ENCODE assay signal across 1 cellular context in genomic region chr7:100570954-100571828, GRCh38.
TF ChIP-seq lines count a peak whose summit lies in the region.

No MANE protein-coding gene starts in this region.

TF ChIP-seq in HepG2, 621 proteins besides CTCF, POLR2A, EP300 and RAD21 (continued from another document and continues in another):
- TF ChIP-seq ZNF10 (CRISPR knock-in tag; IDR thresholded peaks at IDR 0.05; ENCODE audit: borderline replicate concordance, low read depth) (no peak), HBP1 (CRISPR knock-in tag; IDR thresholded peaks at IDR 0.05; ENCODE audit: low read depth) (0 out of 2 replicates have a peak, but pooled peaks have one; percentile 57), ZNF572 (CRISPR knock-in tag; IDR thresholded peaks at IDR 0.05) (0 out of 2 replicates have a peak, but pooled peaks have one; percentile 16), ZNF558 (CRISPR knock-in tag; IDR thresholded peaks at IDR 0.05; ENCODE audit: borderline replicate concordance) (no peak), SAP130 (CRISPR knock-in tag; IDR thresholded peaks at IDR 0.05; ENCODE audit: low read depth) (0 out of 2 replicates have a peak, but pooled peaks have one; percentile 8), MNT (IDR thresholded peaks at IDR 0.05) (no peak), KIAA2018 (CRISPR knock-in tag; IDR thresholded peaks at IDR 0.05; ENCODE audit: borderline replicate concordance) (no peak), FUBP1 (CRISPR knock-in tag; IDR thresholded peaks at IDR 0.05; ENCODE audit: borderline replicate concordance) (no peak; the same call in 1 of the 2 replicates), TCF7L2 (IDR thresholded peaks at IDR 0.05; ENCODE audit: low read depth, low read length) (no peak), ASH2L (IDR thresholded peaks at IDR 0.05; ENCODE audit: insufficient read length, low read depth, low read length) (no peak), ZMYM4 (CRISPR knock-in tag; IDR thresholded peaks at IDR 0.05) (0 out of 2 replicates have a peak, but pooled peaks have one; percentile 16), TRIM22 (IDR thresholded peaks at IDR 0.05) (no peak), HMGA1 (CRISPR knock-in tag; conservative IDR thresholded peaks at IDR 0.05) (no peak), PHB2 (IDR thresholded peaks at IDR 0.05; ENCODE audit: partially characterized antibody) (no peak), SPEN (CRISPR knock-in tag; IDR thresholded peaks at IDR 0.05; ENCODE audit: low read depth) (0 out of 2 replicates have a peak, but pooled peaks have one; percentile 21), ARID5B (CRISPR knock-in tag; IDR thresholded peaks at IDR 0.05) (no peak), ZNF747 (CRISPR knock-in tag; IDR thresholded peaks at IDR 0.05; ENCODE audit: borderline replicate concordance) (no peak), CEBPG (CRISPR knock-in tag; IDR thresholded peaks at IDR 0.05) (no peak), MXD4 (CRISPR knock-in tag; IDR thresholded peaks at IDR 0.05) (no peak), RNF219 (CRISPR knock-in tag; IDR thresholded peaks at IDR 0.05) (no peak), MYNN (CRISPR knock-in tag; IDR thresholded peaks at IDR 0.05; ENCODE audit: low read depth) (no peak), ZNF703 (CRISPR knock-in tag; IDR thresholded peaks at IDR 0.05; ENCODE audit: borderline replicate concordance) (no peak), ZNF3 (CRISPR knock-in tag; IDR thresholded peaks at IDR 0.05) (no peak), ARID3A (IDR thresholded peaks at IDR 0.05; ENCODE audit: low read depth, low read length) (no peak), ZMAT3 (CRISPR knock-in tag; conservative IDR thresholded peaks at IDR 0.05) (peak; percentile 41; the same call in 1 of the 2 replicates), ZBTB14 (CRISPR knock-in tag; IDR thresholded peaks at IDR 0.05) (no peak), RFX3 (CRISPR knock-in tag; IDR thresholded peaks at IDR 0.05) (no peak), SNAPC2 (CRISPR knock-in tag; IDR thresholded peaks at IDR 0.05) (no peak), PCBP2 (optimal IDR thresholded peaks at IDR 0.05; ENCODE audit: low read depth, low read length, poor library complexity, severe bottlenecking) (peak; percentile 11), ZNF256 (CRISPR knock-in tag; conservative IDR thresholded peaks at IDR 0.05) (no peak)
